28 cellular contexts compared by ENCODE assay signal in genomic region chr3:8578282-8578681, GRCh38.
DNase-seq lines count a peak whose midpoint lies in the region; ATAC-seq, FAIRE-seq and TF ChIP-seq lines count a peak whose summit lies in the region.
"Had no signal": no experiment of that assay in that cellular context is flagged by ENCODE, and none has a peak within 500 bp of the region (broad histone marks: within the 10 kb centered on the region; RNA-seq: fewer than 3 reads in every experiment).

No MANE protein-coding gene starts in this region.

- H3K4me2 ChIP-seq in OCI-LY3 (ENCODE audit: low read length) (peak overlapping the region; percentile 71), trophoblast cell (ENCODE audit: low read length) (no peak overlapping the region)

- no peaks in the 10 kb centered on the region for H3K36me3 ChIP-seq in OCI-LY3 (replicated peaks; ENCODE audit: low read depth, low read length)
- peaks cover 0 to 12% of the 10 kb centered on the region in 2 experiments for H3K36me3 ChIP-seq in trophoblast cell (ENCODE audit: control insufficient read depth in 1 of 2, insufficient read depth in 2 of 2, low read length in 2 of 2)
- H3K36me3 ChIP-seq in thyroid gland = no peaks in the 10 kb centered on the region
- no peaks in the 10 kb centered on the region for H3K36me3 ChIP-seq in pancreas
- H3K36me3 ChIP-seq: adrenal gland, brain microvascular endothelial cell, neutrophil had no signal

- H2AFZ ChIP-seq in OCI-LY3 (ENCODE audit: low read depth, low read length) (no peak overlapping the region), trophoblast cell (ENCODE audit: insufficient read depth, low read length, poor library complexity) (no peak overlapping the region)

- H4K20me1 ChIP-seq in OCI-LY3 (ENCODE audit: insufficient read depth, low read length) = no peaks in the 10 kb centered on the region

- no peak overlapping the region for H4K91ac ChIP-seq in trophoblast cell (ENCODE audit: low read depth, low read length)

- no peak overlapping the region for H3K18ac ChIP-seq in trophoblast cell (ENCODE audit: low read length)

- TF ChIP-seq CTCF in OCI-LY3 (IDR thresholded peaks at IDR 0.05; ENCODE audit: low read depth, low read length) (no peak), thyroid gland (IDR thresholded peaks at IDR 0.05) (no peak), pancreas (IDR thresholded peaks at IDR 0.05) (no peak)

- H3K27ac ChIP-seq in OCI-LY3 (ENCODE audit: low read length) (no peak overlapping the region), trophoblast cell (ENCODE audit: low read depth, low read length) (no peak overlapping the region), thyroid gland (no peak overlapping the region), pancreas (no peak overlapping the region)
- H3K27ac ChIP-seq: adrenal gland, neutrophil, tibial nerve had no signal

- ATAC-seq in GM18868 (IDR thresholded peaks at IDR 0.05; ENCODE audit: unreplicated experiment) (peak; percentile 33), HG02852 (IDR thresholded peaks at IDR 0.05; ENCODE audit: unreplicated experiment) (peak; percentile 35), pancreas (no peak)
- ATAC-seq: activated CD8-positive, alpha-beta memory T cell treated with anti-CD3 and anti-CD28 coated beads, Interleukin-2, amount 10 ng/mL, durations not matched to agents 7 days and 5 days; activated T-cell treated with anti-CD3 and anti-CD28 coated beads, Interleukin-2, amount 50 U/mL, for 72 hours; left lung; stimulated activated naive CD8-positive, alpha-beta T cell treated with anti-CD3 and anti-CD28 coated beads, Interleukin-15, amount 100 ng/mL, for 72 hours had no signal

- H3K4ac ChIP-seq in trophoblast cell (ENCODE audit: low read depth, low read length) = no peak overlapping the region

- no peaks in the 10 kb centered on the region for H3K79me1 ChIP-seq in trophoblast cell (ENCODE audit: low read length)

- H2BK5ac ChIP-seq in trophoblast cell (ENCODE audit: low read depth, low read length, poor library complexity) = no peak overlapping the region

- H2AK5ac ChIP-seq in trophoblast cell (ENCODE audit: low read length) = no peak overlapping the region

- intact Hi-C loops in thyroid gland (cut with DNase I) = no loop called here
- intact Hi-C loops in pancreas (cut with DNase I) = no loop called here

- H4K12ac ChIP-seq in trophoblast cell (ENCODE audit: low read depth, low read length) = no peak overlapping the region

- H3K4me3 ChIP-seq in OCI-LY3 (ENCODE audit: low read length) (peak overlapping the region; percentile 56; the same call in 1 of the 2 replicates), trophoblast cell (ENCODE audit: low read depth, low read length) (no peak overlapping the region), thyroid gland (replicated peaks in 1 of 3) (no peak overlapping the region), pancreas (no peak overlapping the region)
- H3K4me3 ChIP-seq: adrenal gland, left lung, tibial nerve had no signal

- H3K4me1 ChIP-seq in OCI-LY3 (ENCODE audit: low read length) (peaks cover 21% of the 10 kb centered on the region), trophoblast cell (ENCODE audit: control insufficient read depth in 1 of 2, insufficient read depth in 2 of 2, low read length in 2 of 2) (no peaks in the 10 kb centered on the region), thyroid gland (peaks cover 0 to 8% of the 10 kb centered on the region in 2 donors), pancreas (no peaks in the 10 kb centered on the region)

- H3K9ac ChIP-seq in OCI-LY3 (ENCODE audit: low read length) = no peak overlapping the region
- no peak overlapping the region for H3K9ac ChIP-seq in trophoblast cell (ENCODE audit: low read length)

- H3K27me3 ChIP-seq in OCI-LY3 (ENCODE audit: low read depth, low read length) (no peaks in the 10 kb centered on the region), trophoblast cell (ENCODE audit: insufficient read depth, low read length) (no peaks in the 10 kb centered on the region), thyroid gland (no peaks in the 10 kb centered on the region), pancreas (no peaks in the 10 kb centered on the region)
- H3K27me3 ChIP-seq: adrenal gland, brain microvascular endothelial cell, left lung, neutrophil, tibial nerve had no signal

- no peak overlapping the region for H2BK12ac ChIP-seq in trophoblast cell (ENCODE audit: low read length)

- no peak for FAIRE-seq in pancreas (lab: Jason Lieb, UNC)
- FAIRE-seq: endothelial cell of umbilical vein, islet of Langerhans had no signal

- no peak for TF ChIP-seq POLR2A in thyroid gland (IDR thresholded peaks at IDR 0.05)

- DNase-seq in trophoblast cell = peak; percentile 31 to 88
- DNase-seq in NCI-H526 (lab: John Stamatoyannopoulos, UW) = no peak
- DNase-seq in thyroid gland = no peak
- no peak for DNase-seq in pancreas
- DNase-seq in stimulated activated CD4-positive, alpha-beta T cell treated with anti-CD3 and anti-CD28 coated beads, Interleukin-12 subunit alpha, Interleukin-12 subunit beta, amount 100 ng/mL, for 4 hours = no peak
- DNase-seq: activated B cell treated with CpG ODN at 0.5 μM for 24 hours; activated CD8-positive, alpha-beta memory T cell treated with anti-CD3 and anti-CD28 coated beads, Interleukin-2, amount 10 ng/mL, durations not matched to agents 7 days and 5 days; activated naive CD4-positive, alpha-beta T cell treated with Interleukin-2 at 50 U/mL for 16 hours; activated T-cell treated with anti-CD3 and anti-CD28 coated beads, Interleukin-2, amount 50 U/mL, for 72 hours; adrenal gland; brain microvascular endothelial cell; COR-L47; DMS79 treated with DMSO at 0.1 percent for 48 hours; HCEC 1CT; left lung; MM.1S; naive B cell; NCI-H2081; NCI-H345; NCI-H748 treated with DMSO at 0.1 percent for 48 hours; stimulated activated naive CD8-positive, alpha-beta T cell treated with anti-CD3 and anti-CD28 coated beads, Interleukin-15, amount 100 ng/mL, for 72 hours had no signal

- H3K14ac ChIP-seq in trophoblast cell (ENCODE audit: low read length) = no peak overlapping the region

- no peak overlapping the region for H4K8ac ChIP-seq in trophoblast cell (ENCODE audit: low read depth, low read length)

- WGBS in trophoblast cell (ENCODE audit: extremely low coverage, insufficient coverage, insufficient read length) = no CpG with 5 or more reads among the region's 4 CpGs
- WGBS in thyroid gland, 2 donors = 77 to 93% methylated on average over 4 of the region's 4 CpGs
- 84 to 89% methylated on average over 4 of the region's 4 CpGs for WGBS in pancreas, 2 donors

- H3K23ac ChIP-seq in trophoblast cell (ENCODE audit: low read length) = no peak overlapping the region

- H3K79me2 ChIP-seq in OCI-LY3 (ENCODE audit: low read length) (no peaks in the 10 kb centered on the region), trophoblast cell (ENCODE audit: control insufficient read depth, insufficient read depth, low read length, poor library complexity) (no peaks in the 10 kb centered on the region)

- no peak overlapping the region for H2BK120ac ChIP-seq in trophoblast cell (ENCODE audit: insufficient read depth, low read length, poor library complexity)

- H3K9me3 ChIP-seq in OCI-LY3 (ENCODE audit: insufficient read depth, low read length) (no peaks in the 10 kb centered on the region), trophoblast cell (ENCODE audit: insufficient read depth, low read depth, low read length) (no peaks in the 10 kb centered on the region), thyroid gland (no peaks in the 10 kb centered on the region), pancreas (no peaks in the 10 kb centered on the region)
- H3K9me3 ChIP-seq: adrenal gland, left lung, neutrophil had no signal

Comparison
In these comparisons a context has a peak if more than half of its experiments do, and no peak if none do; other contexts are left out.
1. ATAC-seq: peak in GM18868 (single experiment) and HG02852 (single experiment); none in pancreas (0 of 4).
2. DNase-seq: peak in trophoblast cell (2 of 2); none in NCI-H526 (0 of 2), thyroid gland (0 of 2), pancreas (0 of 6) and stimulated activated CD4-positive, alpha-beta T cell treated with anti-CD3 and anti-CD28 coated beads, Interleukin-12 subunit alpha, Interleukin-12 subunit beta, amount 100 ng/mL, for 4 hours (single experiment).